25 cellular contexts compared by ENCODE assay signal in the genomic region with DNA sequence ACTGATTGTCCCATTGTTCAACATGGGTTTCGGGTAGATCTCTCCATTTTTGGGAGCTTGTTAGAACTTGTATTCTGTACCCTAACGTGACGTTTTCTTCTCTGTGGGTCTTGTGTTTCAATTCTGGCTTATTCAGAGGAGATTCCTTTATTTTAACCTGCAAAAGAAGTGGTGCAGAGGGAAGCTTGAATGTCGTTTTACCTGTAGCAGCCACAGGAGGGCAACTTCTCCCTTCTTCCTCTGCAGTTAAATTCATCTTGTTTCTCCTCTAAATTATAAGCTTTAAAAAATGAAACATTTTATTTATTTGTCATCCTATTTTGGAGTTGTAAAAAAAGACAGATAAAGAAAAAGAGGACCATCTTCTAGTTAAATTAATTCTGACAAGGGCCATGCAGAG. TPM values are rescaled to one million over a fixed set of nuclear protein-coding genes. Genes with fewer than 3 reads are reported as not detected.
DNase-seq lines count a peak whose midpoint lies in the region; TF ChIP-seq lines count a peak whose summit lies in the region.
"Had no signal": no experiment of that assay in that cellular context is flagged by ENCODE, and none has a peak within 500 bp of the region (broad histone marks: within the 10 kb centered on the region; RNA-seq: fewer than 3 reads in every experiment).

No MANE protein-coding gene starts in this region.

- H3K9me3 ChIP-seq in H9 (ENCODE audit: control insufficient read depth, low read depth, low read length) (no peaks in the 10 kb centered on the region), GM23248 (ENCODE audit: low read depth) (no peaks in the 10 kb centered on the region)
- H3K9me3 ChIP-seq: adrenal gland, gastroesophageal sphincter had no signal

- H3K4me1 Mint-ChIP-seq in H9, result peaks cover 15 to 34% of the 10 kb centered on the region in 2 experiments
- H3K4me1 Mint-ChIP-seq: nephron had no signal

- H3K14ac ChIP-seq in H9 (ENCODE audit: insufficient read depth, low read length), result no peak overlapping the region

- H3K9me2 ChIP-seq in GM23248 (ENCODE audit: insufficient read depth), result no peaks in the 10 kb centered on the region

- no peaks in the 10 kb centered on the region for H3F3A ChIP-seq in GM23248 (ENCODE audit: insufficient read depth)

- no peaks in the 10 kb centered on the region for H3K79me1 ChIP-seq in H9 (ENCODE audit: insufficient read depth, low read depth, low read length, poor library complexity, severe bottlenecking)

- no peak overlapping the region for H2AK5ac ChIP-seq in H9 (ENCODE audit: insufficient read length, low read length)

- no peaks in the 10 kb centered on the region for H3K27me3 Mint-ChIP-seq in H9 (ENCODE audit: low read depth)

- no peak overlapping the region for H3K18ac ChIP-seq in H9 (ENCODE audit: insufficient read length, low read depth, low read length)

- H3K27ac ChIP-seq in H9 (ENCODE audit: insufficient read length, low read depth, low read length) (no peak overlapping the region), GM23248 (no peak overlapping the region)
- H3K27ac ChIP-seq: adrenal gland; BLaER1 treated with 17β-estradiol and CSF1 and Interleukin-3, amounts not matched to agents 10 nM and 100 nM; gastroesophageal sphincter; RWPE1 had no signal

- H3K27ac Mint-ChIP-seq in H9, result no peak overlapping the region
- H3K27ac Mint-ChIP-seq: nephron had no signal

- H3K79me2 ChIP-seq in H9 (ENCODE audit: insufficient read depth, low read length) (no peaks in the 10 kb centered on the region), GM23248 (ENCODE audit: insufficient read depth) (no peaks in the 10 kb centered on the region)

- H4K8ac ChIP-seq in H9 (replicated peaks; ENCODE audit: insufficient read length, low read depth, low read length), result no peak overlapping the region

- H3K4ac ChIP-seq in H9 (ENCODE audit: low read depth, low read length), result no peak overlapping the region

- H3K4me3 Mint-ChIP-seq in H9, result no peak overlapping the region
- H3K4me3 Mint-ChIP-seq: nephron had no signal

- H2BK5ac ChIP-seq in H9 (ENCODE audit: insufficient read length, low read length), result no peak overlapping the region

- peak; percentile 15 to 17 for DNase-seq in AML-193 (lab: John Stamatoyannopoulos, UW)
- no peak for DNase-seq in H9
- DNase-seq in OCI-M1 (lab: John Stamatoyannopoulos, UW), result peak; percentile 11
- DNase-seq in glomerular visceral epithelial cell (ENCODE audit: extremely low spot score), result peak; percentile 7
- no peak for DNase-seq in NCI-H2171 (lab: John Stamatoyannopoulos, UW)
- DNase-seq in germinal center (ENCODE audit: low spot score), result no peak
- no peak for DNase-seq in activated CD4-positive, alpha-beta T cell treated with anti-CD3 and anti-CD28 coated beads for 4 hours
- DNase-seq in GM23248, result no peak
- DNase-seq: activated CD4-positive, alpha-beta T cell treated with anti-CD3 and anti-CD28 coated beads, Interleukin-2, amount 50 U/mL, for 4 hours; activated gamma-delta T cell; adrenal gland; dermis blood vessel endothelial cell; erythroblast; midbrain; NCI-H1694; NCI-H2227 treated with DMSO at 0.1 percent for 48 hours had no signal

- H3K4me3 ChIP-seq in GM23248, result no peak overlapping the region
- H3K4me3 ChIP-seq: adrenal gland; BLaER1 treated with 17β-estradiol and CSF1 and Interleukin-3, amounts not matched to agents 10 nM and 100 nM; gastroesophageal sphincter; smooth muscle cell had no signal

- no peaks in the 10 kb centered on the region for H3K23me2 ChIP-seq in H9 (ENCODE audit: insufficient read length, low read depth, low read length, poor library complexity, severe bottlenecking)

- H4K20me1 ChIP-seq in H9 (ENCODE audit: control insufficient read depth, insufficient read depth, insufficient read length) (no peaks in the 10 kb centered on the region), GM23248 (ENCODE audit: insufficient read depth) (no peaks in the 10 kb centered on the region)
- H4K20me1 ChIP-seq: BLaER1 treated with 17β-estradiol and CSF1 and Interleukin-3, amounts not matched to agents 10 nM and 100 nM had no signal

- H3K36me3 Mint-ChIP-seq in H9 (ENCODE audit: insufficient read depth in 1 of 3, low read depth in 3 of 3), result peaks cover 0 to 3% (median 0%) of the 10 kb centered on the region in 3 experiments; a peak in 2 of 7 replicates

- H2BK20ac ChIP-seq in H9 (ENCODE audit: low read depth, low read length, poor library complexity, severe bottlenecking), result no peak overlapping the region

- in situ Hi-C loops in GM23248 (cut with MboI), result no loop called here

- H3K4me1 ChIP-seq in H9 (ENCODE audit: insufficient read depth, low read length), result peaks cover 3% of the 10 kb centered on the region; the same call in 1 of the 2 replicates
- no peaks in the 10 kb centered on the region for H3K4me1 ChIP-seq in GM23248 (ENCODE audit: insufficient read depth)
- H3K4me1 ChIP-seq: adrenal gland, gastroesophageal sphincter had no signal

- TF ChIP-seq CTCF in H9 (conservative IDR thresholded peaks at IDR 0.05), result peak; percentile 70

- no peak overlapping the region for H4K5ac ChIP-seq in H9 (ENCODE audit: insufficient read length, low read depth, low read length)

- no peak overlapping the region for H3K23ac ChIP-seq in H9 (ENCODE audit: insufficient read length, low read depth, low read length)

- no peak overlapping the region for H3K4me2 ChIP-seq in H9 (ENCODE audit: insufficient read depth, insufficient read length, low read length)
- no peak overlapping the region for H3K4me2 ChIP-seq in GM23248 (ENCODE audit: unreplicated experiment)
- H3K4me2 ChIP-seq: smooth muscle cell had no signal

- H3K36me3 ChIP-seq in GM23248 (ENCODE audit: low read depth), result no peaks in the 10 kb centered on the region
- H3K36me3 ChIP-seq: adrenal gland; BLaER1 treated with 17β-estradiol and CSF1 and Interleukin-3, amounts not matched to agents 10 nM and 100 nM; gastroesophageal sphincter had no signal

- no peaks in the 10 kb centered on the region for H3K27me3 ChIP-seq in H9 (ENCODE audit: insufficient read depth, low read length)
- H3K27me3 ChIP-seq in GM23248 (replicated peaks; ENCODE audit: insufficient read depth), result peaks cover 6% of the 10 kb centered on the region; the same call in 1 of the 2 replicates
- H3K27me3 ChIP-seq: adrenal gland; BLaER1 treated with 17β-estradiol and CSF1 and Interleukin-3, amounts not matched to agents 10 nM and 100 nM; gastroesophageal sphincter had no signal

- no peak overlapping the region for H3K56ac ChIP-seq in H9 (ENCODE audit: insufficient read length, low read depth, low read length)

- no peak overlapping the region for H2AFZ ChIP-seq in H9 (ENCODE audit: low read length)
- no peak overlapping the region for H2AFZ ChIP-seq in GM23248

- H4K91ac ChIP-seq in H9 (ENCODE audit: insufficient read length, low read depth, low read length), result no peak overlapping the region

- H2BK12ac ChIP-seq in H9 (ENCODE audit: insufficient read length, low read depth, low read length), result no peak overlapping the region

- no peak overlapping the region for H2BK120ac ChIP-seq in H9 (ENCODE audit: low read depth, low read length, poor library complexity, severe bottlenecking)

- no CpG with 5 or more reads among the region's 4 CpGs for WGBS in H9 (ENCODE audit: extremely low coverage, insufficient read length, low lambda C conversion rate)
- WGBS in GM23248 (ENCODE audit: low coverage in 1 of 2, low lambda C conversion rate in 2 of 2, missing lambda C conversion rate in 2 of 2), 2 experiments, result 2% methylated on average over 4 of the region's 4 CpGs

- H3K9me3 Mint-ChIP-seq in H9, result no peaks in the 10 kb centered on the region
- H3K9me3 Mint-ChIP-seq: nephron had no signal

- H3T11ph ChIP-seq in H9 (ENCODE audit: low read length), result no peak overlapping the region

- no peak overlapping the region for H3K9ac ChIP-seq in H9 (ENCODE audit: extremely low read depth, insufficient read length, low read length)
- no peak overlapping the region for H3K9ac ChIP-seq in GM23248
- H3K9ac ChIP-seq: BLaER1 treated with 17β-estradiol and CSF1 and Interleukin-3, amounts not matched to agents 10 nM and 100 nM had no signal

- no peak overlapping the region for H2BK15ac ChIP-seq in H9 (ENCODE audit: low read depth, low read length)

RNA-seq across cellular contexts. Expression of a gene that starts 13.7 kb away (rescaled TPM):
- total RNA-seq in H9 (2021), result 0.42 and 0.48 TPM in 2 replicates
- not detected in 2 replicates for total RNA-seq in GM23248 (2014; rRNA removed; shearing (Covaris generic))
- polyA plus RNA-seq in GM23248 (2016; fragmentation: Nextera tagmentation; extraction: Ambion mirVana), result not detected in 2 replicates
- total RNA-seq: A673, bronchial epithelial cell, dermis blood vessel endothelial cell, pulmonary artery endothelial cell, smooth muscle cell, ureter had no signal
- polyA plus RNA-seq: smooth muscle cell had no signal

RNA-seq across cellular contexts. Expression of a gene that starts 41.1 kb away (rescaled TPM):
- 0.18 TPM in 1 of 2 replicates, not detected in the other for total RNA-seq in H9 (2021)
- total RNA-seq in GM23248 (2014; rRNA removed; shearing (Covaris generic)), result not detected in 2 replicates
- not detected in 2 replicates for polyA plus RNA-seq in GM23248 (2016; fragmentation: Nextera tagmentation; extraction: Ambion mirVana)
- total RNA-seq: A673, bronchial epithelial cell, dermis blood vessel endothelial cell, pulmonary artery endothelial cell, smooth muscle cell had no signal
- polyA plus RNA-seq: smooth muscle cell had no signal

RNA-seq across cellular contexts. Expression of a gene that starts 43.9 kb away (rescaled TPM):
- total RNA-seq in H9 (2021), result 0.17 and 0.37 TPM in 2 replicates
- total RNA-seq in GM23248 (2014; rRNA removed; shearing (Covaris generic)), result not detected in 2 replicates
- polyA plus RNA-seq in GM23248 (2016; fragmentation: Nextera tagmentation; extraction: Ambion mirVana), result not detected in 2 replicates
- total RNA-seq: A673, adrenal gland, dermis blood vessel endothelial cell, gastroesophageal sphincter, pulmonary artery endothelial cell, smooth muscle cell, ureter had no signal
- polyA plus RNA-seq: adrenal gland, smooth muscle cell had no signal

Comparison
In these comparisons a context has a peak if more than half of its experiments do, and no peak if none do; other contexts are left out.
1. DNase-seq: peak in AML-193 (2 of 2), OCI-M1 (single experiment) and glomerular visceral epithelial cell (single experiment); none in H9 (single experiment), NCI-H2171 (single experiment), germinal center (single experiment), activated CD4-positive, alpha-beta T cell treated with anti-CD3 and anti-CD28 coated beads for 4 hours (0 of 2) and GM23248 (single experiment).